ENCODE assay signal across 9 cellular contexts in the genomic region with DNA sequence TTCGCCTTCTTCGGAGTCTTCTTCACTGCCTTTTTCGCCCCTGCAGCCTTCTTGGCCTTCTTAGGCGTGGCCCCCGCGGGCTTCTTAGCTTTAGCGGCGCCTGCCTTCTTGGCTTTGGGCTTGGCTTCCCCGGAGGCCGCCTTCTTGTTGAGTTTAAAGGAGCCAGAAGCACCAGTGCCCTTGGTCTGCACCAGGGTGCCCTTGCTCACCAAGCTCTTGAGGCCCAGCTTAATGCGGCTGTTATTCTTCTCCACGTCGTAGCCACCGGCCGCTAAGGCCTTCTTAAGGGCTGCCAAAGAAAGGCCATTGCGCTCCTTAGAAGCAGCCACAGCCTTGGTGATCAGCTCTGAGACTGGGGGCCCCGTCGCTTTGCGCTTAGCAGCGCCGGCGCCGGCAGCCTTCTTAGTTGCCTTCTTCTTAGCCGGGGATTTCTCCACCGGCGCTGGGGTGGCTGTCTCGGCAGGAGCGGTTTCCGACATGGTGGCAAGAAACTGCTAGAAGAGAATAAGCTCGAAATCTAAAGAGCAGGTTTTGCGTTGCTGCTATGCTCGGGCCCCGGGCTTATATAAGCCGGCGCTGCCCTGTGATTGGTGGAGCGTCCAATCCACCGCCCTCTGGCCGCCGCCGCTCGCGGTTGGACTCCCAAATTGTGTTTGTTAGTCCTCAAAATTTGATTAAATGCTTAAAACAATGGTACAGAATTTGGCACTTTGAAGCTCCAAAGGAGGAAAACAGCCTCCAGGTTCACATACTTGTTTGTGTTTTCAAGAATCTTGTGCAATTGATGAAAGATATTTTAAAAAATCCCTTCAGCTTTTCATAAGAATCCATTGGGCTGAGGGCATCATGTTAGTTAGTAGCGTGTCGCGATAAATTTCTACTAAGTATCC. TPM values are rescaled to one million over a fixed set of nuclear protein-coding genes. Genes with fewer than 3 reads are reported as not detected.
DNase-seq lines count a peak whose midpoint lies in the region; ATAC-seq and TF ChIP-seq lines count a peak whose summit lies in the region.
"Had no signal": no experiment of that assay in that cellular context is flagged by ENCODE, and none has a peak within 500 bp of the region (broad histone marks: within the 10 kb centered on the region; RNA-seq: fewer than 3 reads in every experiment).

No MANE protein-coding gene starts in this region.

- no peaks in the 10 kb centered on the region for H4K20me1 ChIP-seq in fibroblast of lung (ENCODE audit: control insufficient read depth, extremely low read depth, insufficient read depth, low read length)

- peaks cover 48% of the 10 kb centered on the region for H3K4me1 Mint-ChIP-seq in activated T-cell treated with anti-CD3 and anti-CD28 coated beads, Interleukin-2, amount 50 U/mL, for 4 hours (ENCODE audit: low read depth)
- peaks cover 40% of the 10 kb centered on the region for H3K4me1 Mint-ChIP-seq in nephron

- H3K36me3 Mint-ChIP-seq in activated T-cell treated with anti-CD3 and anti-CD28 coated beads, Interleukin-2, amount 50 U/mL, for 4 hours (ENCODE audit: insufficient read depth): no peaks in the 10 kb centered on the region
- peaks cover 7% of the 10 kb centered on the region for H3K36me3 Mint-ChIP-seq in nephron (ENCODE audit: low read depth)

- H3K9me3 Mint-ChIP-seq in activated T-cell treated with anti-CD3 and anti-CD28 coated beads, Interleukin-2, amount 50 U/mL, for 4 hours: no peaks in the 10 kb centered on the region
- H3K9me3 Mint-ChIP-seq in nephron: peaks cover 12% of the 10 kb centered on the region

- peak overlapping the region; percentile 44 for H2AFZ ChIP-seq in fibroblast of lung (ENCODE audit: low read length)

- no peaks in the 10 kb centered on the region for H3K79me2 ChIP-seq in fibroblast of lung (ENCODE audit: control insufficient read depth, insufficient read depth, low read length)

- ATAC-seq in HG03432 (IDR thresholded peaks at IDR 0.05; ENCODE audit: unreplicated experiment): peak; percentile 20
- peak; percentile 34 to 41 for ATAC-seq in activated T-cell treated with anti-CD3 and anti-CD28 coated beads, Interleukin-2, amount 50 U/mL, for 4 hours
- ATAC-seq in HG02571 (IDR thresholded peaks at IDR 0.05; ENCODE audit: unreplicated experiment): no peak

- DNase-seq in NT2/D1 (ENCODE audit: low read depth, low spot score) (no peak), fibroblast of lung (ENCODE audit: low read depth in 2 of 2) (peak; percentile 72 to 85), tibial artery (peak; percentile 47 to 79)
- peak; percentile 53 for DNase-seq in activated T-cell treated with anti-CD3 and anti-CD28 coated beads, Interleukin-2, amount 50 U/mL, for 4 hours

- no peaks in the 10 kb centered on the region for H3K27me3 Mint-ChIP-seq in activated T-cell treated with anti-CD3 and anti-CD28 coated beads, Interleukin-2, amount 50 U/mL, for 4 hours (ENCODE audit: low read depth)
- peaks cover 5% of the 10 kb centered on the region for H3K27me3 Mint-ChIP-seq in nephron (ENCODE audit: low read depth)

- H3K4me1 ChIP-seq in NT2/D1 (ENCODE audit: insufficient read depth, insufficient read length) (no peaks in the 10 kb centered on the region), fibroblast of lung (ENCODE audit: control insufficient read depth, extremely low read depth, insufficient read depth, low read length) (no peaks in the 10 kb centered on the region), tibial artery (peaks cover 0 to 41% (median 28%) of the 10 kb centered on the region in 4 donors)

- H3K4me3 ChIP-seq in GM12875 (ENCODE audit: low read depth, low read length) (peak overlapping the region; percentile 61), NT2/D1 (ENCODE audit: insufficient read length, low read depth) (peak overlapping the region; percentile 71), fibroblast of lung (replicated peaks in 1 of 4; ENCODE audit: control extremely low read depth in 1 of 4, insufficient read depth in 1 of 4, low read depth in 3 of 4, low read length in 4 of 4) (peak overlapping the region; percentile 57 to 90 (median 62)), tibial artery (peak overlapping the region; percentile 56 to 67)

- no peak for TF ChIP-seq CTCF in GM12875 (IDR thresholded peaks at IDR 0.05; ENCODE audit: borderline replicate concordance, insufficient read depth, low read depth, low read length)
- peak in 1 of 2 donors; percentile 7 for TF ChIP-seq CTCF in fibroblast of lung (conservative IDR thresholded peaks at IDR 0.05 in 1 of 2, IDR thresholded peaks at IDR 0.05 in 1 of 2; ENCODE audit: low read depth in 1 of 2, low read length in 2 of 2)
- no peak for TF ChIP-seq CTCF in nephron (IDR thresholded peaks at IDR 0.05; ENCODE audit: unreplicated experiment in 3 of 3)
- TF ChIP-seq CTCF in tibial artery (IDR thresholded peaks at IDR 0.05): no peak

- no peaks in the 10 kb centered on the region for H3K27me3 ChIP-seq in NT2/D1 (ENCODE audit: insufficient read depth, insufficient read length)
- no peaks in the 10 kb centered on the region for H3K27me3 ChIP-seq in fibroblast of lung (ENCODE audit: control insufficient read depth, insufficient read depth, low read length)
- H3K27me3 ChIP-seq in tibial artery: peaks cover 0 to 13% of the 10 kb centered on the region in 2 donors

- H3K36me3 ChIP-seq in NT2/D1 (ENCODE audit: insufficient read depth, insufficient read length, low read length): no peaks in the 10 kb centered on the region
- H3K36me3 ChIP-seq in fibroblast of lung (ENCODE audit: control insufficient read depth, insufficient read depth, low read length): no peaks in the 10 kb centered on the region
- H3K36me3 ChIP-seq in tibial artery: no peaks in the 10 kb centered on the region

- H3K4me2 ChIP-seq in fibroblast of lung (ENCODE audit: extremely low read depth, insufficient read depth, low read length): peak overlapping the region; percentile 89

- H3K9me3 ChIP-seq in NT2/D1 (ENCODE audit: insufficient read depth, low read length): no peaks in the 10 kb centered on the region
- no peaks in the 10 kb centered on the region for H3K9me3 ChIP-seq in fibroblast of lung (ENCODE audit: control insufficient read depth, insufficient read depth, low read depth, low read length)
- no peaks in the 10 kb centered on the region for H3K9me3 ChIP-seq in tibial artery

- intact Hi-C loops in tibial artery (cut with DNase I; ENCODE audit: low total_unique reads): no loop called here

- H3K27ac ChIP-seq in fibroblast of lung (ENCODE audit: insufficient read depth, low read length) (peak overlapping the region; percentile 94), tibial artery (peak overlapping the region; percentile 29 to 43)

- peak overlapping the region; percentile 97 for H3K4me3 Mint-ChIP-seq in activated T-cell treated with anti-CD3 and anti-CD28 coated beads, Interleukin-2, amount 50 U/mL, for 4 hours
- peak overlapping the region; percentile 89 to 96 (median 93) for H3K4me3 Mint-ChIP-seq in nephron

- peak overlapping the region; percentile 90 to 93 (median 92) for H3K27ac Mint-ChIP-seq in nephron

- H3K9ac ChIP-seq in NT2/D1 (ENCODE audit: insufficient read length, low read depth) (peak overlapping the region; percentile 93), fibroblast of lung (ENCODE audit: insufficient read depth, low read length) (peak overlapping the region; percentile 46)

RNA-seq across cellular contexts. Expression of gene OR2B2, which starts 44.9 kb away (rescaled TPM):
- not detected for total RNA-seq in activated T-cell treated with anti-CD3 and anti-CD28 coated beads, Interleukin-2, amount 50 U/mL, for 4 hours
- total RNA-seq in fibroblast of lung: not detected in 2 replicates
- not detected in 2 replicates for polyA plus RNA-seq in fibroblast of lung
- not detected in 2 replicates for polyA plus RNA-seq in fibroblast of lung (2012)
- polyA minus RNA-seq in fibroblast of lung (ENCODE audit: low replicate concordance): not detected in 2 replicates
- total RNA-seq: glomerular endothelial cell had no signal
